21 cellular contexts compared by ENCODE assay signal in the genomic region with DNA sequence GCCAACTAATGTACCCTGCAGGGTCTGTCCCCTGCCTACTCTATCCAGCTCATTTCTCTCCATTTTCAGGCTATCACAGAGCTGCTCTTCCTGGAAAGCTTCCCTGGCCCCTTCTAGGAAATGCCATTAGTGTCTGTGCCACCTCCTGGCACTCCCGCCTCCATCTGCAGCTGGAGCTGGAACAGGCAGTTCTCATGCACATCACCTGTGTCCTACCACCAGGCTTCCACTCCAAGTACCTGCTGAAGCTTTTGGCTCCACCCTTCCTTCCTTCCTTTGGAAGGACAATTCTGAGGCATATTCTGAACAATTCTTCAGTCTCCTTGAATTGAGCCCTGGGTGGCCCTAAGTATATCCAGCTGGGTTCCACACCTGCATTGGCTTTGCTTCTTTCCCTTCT.
"Had no signal": no experiment of that assay in that cellular context is flagged by ENCODE, and none has a peak within 500 bp of the region (broad histone marks: within the 10 kb centered on the region; RNA-seq: fewer than 3 reads in every experiment).

No MANE protein-coding gene starts in this region.

- H3K4me3 ChIP-seq: esophagus squamous epithelium, gastroesophageal sphincter, prostate gland, right lobe of liver, tibial artery, upper lobe of right lung had no signal

- H3K4me3 Mint-ChIP-seq: naive B cell; nephron progenitor cell; stimulated activated memory B cell treated with anti-CD40 and anti-IgM and Interleukin-4, amounts not matched to agents 10 μg/mL and 1 μg/mL and 100 μg/mL, for 72 hours; stimulated activated naive CD8-positive, alpha-beta T cell treated with anti-CD3 and anti-CD28 coated beads, Interleukin-15, Interleukin-2, amounts not matched to agents 100 ng/mL and 50 ng/mL, for 24 hours had no signal

- H3K9ac ChIP-seq: parathyroid adenoma had no signal

- H3K27ac Mint-ChIP-seq: naive B cell; nephron progenitor cell; stimulated activated memory B cell treated with anti-CD40 and anti-IgM and Interleukin-4, amounts not matched to agents 10 μg/mL and 1 μg/mL and 100 μg/mL, for 72 hours; stimulated activated naive CD8-positive, alpha-beta T cell treated with anti-CD3 and anti-CD28 coated beads, Interleukin-15, Interleukin-2, amounts not matched to agents 100 ng/mL and 50 ng/mL, for 24 hours had no signal

- H3K4me1 ChIP-seq: gastroesophageal sphincter, parathyroid adenoma, prostate gland, right lobe of liver, tibial artery, upper lobe of right lung had no signal

- H3K27ac ChIP-seq: esophagus squamous epithelium, gastroesophageal sphincter, parathyroid adenoma, prostate gland, right lobe of liver, tibial artery, upper lobe of right lung had no signal

- H3K27me3 ChIP-seq: esophagus squamous epithelium, gastroesophageal sphincter, right lobe of liver, tibial artery, upper lobe of right lung had no signal

- H3K9me3 ChIP-seq: prostate gland, right lobe of liver, upper lobe of right lung had no signal

- H2AFZ ChIP-seq: parathyroid adenoma had no signal

- H3K79me2 ChIP-seq: parathyroid adenoma had no signal

- H3K36me3 Mint-ChIP-seq: stimulated activated memory B cell treated with anti-CD40 and anti-IgM and Interleukin-4, amounts not matched to agents 10 μg/mL and 1 μg/mL and 100 μg/mL, for 72 hours had no signal

- DNase-seq: cerebellar nuclear complex; cortex of kidney; effector memory CD4-positive, alpha-beta T cell; esophagus squamous epithelium; foreskin fibroblast; left colon; mesendoderm; naive B cell; nephron progenitor cell; retina; right lobe of liver; stimulated activated CD4-positive, alpha-beta T cell treated with anti-CD3 and anti-CD28 coated beads, Interleukin-15, amount 100 ng/mL, for 24 hours; stimulated activated CD4-positive, alpha-beta T cell treated with anti-CD3 and anti-CD28 coated beads, Interleukin-1b, Interleukin-23, amount 100 ng/mL, for 48 hours; stimulated activated CD4-positive, alpha-beta T cell treated with anti-CD3 and anti-CD28 coated beads, Interleukin-4, amount 100 ng/mL, for 24 hours; tibial artery; upper lobe of right lung had no signal

- H3K4me1 Mint-ChIP-seq: naive B cell; stimulated activated memory B cell treated with anti-CD40 and anti-IgM and Interleukin-4, amounts not matched to agents 10 μg/mL and 1 μg/mL and 100 μg/mL, for 72 hours had no signal

- H3K36me3 ChIP-seq: esophagus squamous epithelium, gastroesophageal sphincter, prostate gland, right lobe of liver, tibial artery, upper lobe of right lung had no signal
